ENCODE assay signal across 15 cellular contexts in genomic region chr2:26477126-26477910, GRCh38. TPM values are rescaled to one million over a fixed set of nuclear protein-coding genes. Genes with fewer than 3 reads are reported as not detected.
DNase-seq lines count a peak whose midpoint lies in the region; ATAC-seq, FAIRE-seq and TF ChIP-seq lines count a peak whose summit lies in the region.
"Had no signal": no experiment of that assay in that cellular context is flagged by ENCODE, and none has a peak within 500 bp of the region (broad histone marks: within the 10 kb centered on the region; RNA-seq: fewer than 3 reads in every experiment).

No MANE protein-coding gene starts in this region.

- no peak for TF ChIP-seq RAD21 in HepG2 (CRISPR knock-in tag; IDR thresholded peaks at IDR 0.05)

- peak overlapping the region; percentile 39; the same call in 1 of the 2 replicates for H3K27ac ChIP-seq in ACC112 (ENCODE audit: low read depth, low read length)
- H3K27ac ChIP-seq in HepG2 (ENCODE audit: extremely low read length, insufficient read depth, low read length): no peak overlapping the region
- H3K27ac ChIP-seq: C4-2B, stomach had no signal

- no peak for TF ChIP-seq POLR2A in HepG2 (IDR thresholded peaks at IDR 0.05; ENCODE audit: insufficient read depth in 1 of 2, low read depth in 2 of 2, low read length in 2 of 2)

- no peak overlapping the region for H3K9ac ChIP-seq in HepG2 (ENCODE audit: insufficient read depth, low read depth, low read length)

- CTCF ChIA-PET in activated CD8-positive, alpha-beta T cell treated with anti-CD3 and anti-CD28 coated beads, Interleukin-2, amount 10 ng/mL, durations not matched to agents 7 days and 5 days (lab: Charles Lee): interaction anchor here (1.0 to 2.0 kb wide), 4 partner anchors 8 to 101 kb away, joined by 3 to 6 read pairs (median 5); no protein-coding TSS in a partner anchor
- CTCF ChIA-PET in HepG2 (lab: Yijun Ruan, JAX; ENCODE audit: low intra/inter-chr PET ratio, low total read pairs): no interaction called here

- H3K9me3 Mint-ChIP-seq in activated CD8-positive, alpha-beta T cell treated with anti-CD3 and anti-CD28 coated beads, Interleukin-2, amount 10 ng/mL, durations not matched to agents 7 days and 5 days (ENCODE audit: insufficient read depth): no peaks in the 10 kb centered on the region

- peak; percentile 78 for ATAC-seq in activated CD8-positive, alpha-beta T cell treated with anti-CD3 and anti-CD28 coated beads, Interleukin-2, amount 10 ng/mL, durations not matched to agents 7 days and 5 days
- ATAC-seq in HepG2: peak; percentile 13; the same call in 2 of the 3 replicates
- ATAC-seq in HG02885 (IDR thresholded peaks at IDR 0.05; ENCODE audit: poor library complexity, unreplicated experiment): no peak
- no peak for ATAC-seq in HG02798 (IDR thresholded peaks at IDR 0.05; ENCODE audit: poor library complexity, unreplicated experiment)
- ATAC-seq in HG03135 (IDR thresholded peaks at IDR 0.05; ENCODE audit: unreplicated experiment): no peak
- ATAC-seq: esophagus mucosa had no signal

- BruUV-seq in HepG2 (replicated peaks; lab: Mats Ljungman, UMichigan): no TSS peak

- in situ Hi-C loops in HepG2 (cut with HindIII; ENCODE audit: extremely low pct_ligation_motif_present, low pct_unique_long_range_greater_than_20kb): no loop called here

- H4K20me1 ChIP-seq in HepG2 (ENCODE audit: insufficient read depth, low read length): no peaks in the 10 kb centered on the region

- H3K27me3 Mint-ChIP-seq in activated CD8-positive, alpha-beta T cell treated with anti-CD3 and anti-CD28 coated beads, Interleukin-2, amount 10 ng/mL, durations not matched to agents 7 days and 5 days (ENCODE audit: low read depth): no peaks in the 10 kb centered on the region

- intact Hi-C loops in HepG2 (cut with micrococcal nuclease; ENCODE audit: unreplicated experiment): no loop called here

- peak overlapping the region; percentile 78 for H3K27ac Mint-ChIP-seq in activated CD8-positive, alpha-beta T cell treated with anti-CD3 and anti-CD28 coated beads, Interleukin-2, amount 10 ng/mL, durations not matched to agents 7 days and 5 days

- no peak for TF ChIP-seq EP300 in HepG2 (IDR thresholded peaks at IDR 0.05; ENCODE audit: low read depth in 2 of 2, low read length in 2 of 2)
- TF ChIP-seq EP300 in HepG2 (CRISPR knock-in tag; IDR thresholded peaks at IDR 0.05; ENCODE audit: borderline replicate concordance): no peak

- no peak overlapping the region for H3K4me2 ChIP-seq in HepG2 (ENCODE audit: low read depth, low read length)

- 46% methylated on average over 32 of the region's 33 CpGs for WGBS in HepG2 (ENCODE audit: low lambda C conversion rate)

- DNase-seq in EL (peak; percentile 9), HepG2 (ENCODE audit: low spot score) (no peak), DMS153 treated with DMSO at 0.1 percent for 48 hours (lab: John Stamatoyannopoulos, UW; ENCODE audit: unreplicated experiment) (no peak)
- peak; percentile 44 for DNase-seq in activated CD8-positive, alpha-beta T cell treated with anti-CD3 and anti-CD28 coated beads, Interleukin-2, amount 10 ng/mL, durations not matched to agents 7 days and 5 days
- DNase-seq: cerebellar nuclear complex; Karpas-422; stimulated activated CD4-positive, alpha-beta T cell treated with anti-CD3 and anti-CD28 coated beads, Interleukin-4, amount 100 ng/mL, for 1 hour; stomach; T1000 had no signal

- H3K36me3 Mint-ChIP-seq in activated CD8-positive, alpha-beta T cell treated with anti-CD3 and anti-CD28 coated beads, Interleukin-2, amount 10 ng/mL, durations not matched to agents 7 days and 5 days (ENCODE audit: low read depth): peaks cover 3% of the 10 kb centered on the region

- H3K4me1 Mint-ChIP-seq in activated CD8-positive, alpha-beta T cell treated with anti-CD3 and anti-CD28 coated beads, Interleukin-2, amount 10 ng/mL, durations not matched to agents 7 days and 5 days (ENCODE audit: low read depth): peaks cover 11% of the 10 kb centered on the region

- H2AFZ ChIP-seq in ACC112 (ENCODE audit: low read length, unreplicated experiment) (no peak overlapping the region), HepG2 (ENCODE audit: low read length) (no peak overlapping the region)

- H3K4me3 Mint-ChIP-seq in activated CD8-positive, alpha-beta T cell treated with anti-CD3 and anti-CD28 coated beads, Interleukin-2, amount 10 ng/mL, durations not matched to agents 7 days and 5 days: peak overlapping the region; percentile 53

- TF ChIP-seq CTCF in HepG2 (CRISPR knock-in tag; IDR thresholded peaks at IDR 0.05): no peak

- H3K9me3 ChIP-seq in HepG2 (ENCODE audit: low read length): no peaks in the 10 kb centered on the region
- H3K9me3 ChIP-seq: stomach had no signal

- H3K79me2 ChIP-seq in ACC112 (ENCODE audit: control insufficient read depth, insufficient read depth, low read length, unreplicated experiment) (no peaks in the 10 kb centered on the region), HepG2 (ENCODE audit: insufficient read depth, low read length) (no peaks in the 10 kb centered on the region)

- H3K4me1 ChIP-seq in ACC112 (ENCODE audit: control insufficient read depth, insufficient read depth, low read length, unreplicated experiment): peaks cover 11% of the 10 kb centered on the region
- peaks cover 28% of the 10 kb centered on the region for H3K4me1 ChIP-seq in HepG2 (ENCODE audit: insufficient read depth, low read length)

- H3K36me3 ChIP-seq in ACC112 (ENCODE audit: insufficient read depth, low read length) (no peaks in the 10 kb centered on the region), HepG2 (replicated peaks in 1 of 2; ENCODE audit: control insufficient read depth in 1 of 2, insufficient read depth in 2 of 2, low read length in 2 of 2) (no peaks in the 10 kb centered on the region)
- H3K36me3 ChIP-seq: stomach had no signal

- H3K4me3 ChIP-seq in ACC112 (ENCODE audit: low read depth, low read length) (no peak overlapping the region), HepG2 (replicated peaks in 1 of 3; ENCODE audit: insufficient read depth in 1 of 3, low read depth in 2 of 3, low read length in 3 of 3) (no peak overlapping the region)
- H3K4me3 ChIP-seq: stomach had no signal

- H3K27me3 ChIP-seq in ACC112 (ENCODE audit: insufficient read depth, low read length) (no peaks in the 10 kb centered on the region), HepG2 (ENCODE audit: control insufficient read depth in 1 of 2, insufficient read depth in 2 of 2, low read length in 2 of 2) (peaks cover 0 to 13% of the 10 kb centered on the region in 2 experiments; a peak in 3 of 5 replicates)
- H3K27me3 ChIP-seq: stomach had no signal

- POLR2A ChIA-PET in activated CD8-positive, alpha-beta T cell treated with anti-CD3 and anti-CD28 coated beads, Interleukin-2, amount 10 ng/mL, durations not matched to agents 7 days and 5 days (lab: Charles Lee): interaction anchor here (0.6 to 2.2 kb wide), 4 partner anchors 15 to 1081 kb away, joined by 3 to 6 read pairs (median 4); no protein-coding TSS in a partner anchor
- POLR2A ChIA-PET in HepG2 (lab: Yijun Ruan, JAX): no interaction called here

- no peak for FAIRE-seq in HepG2 (lab: Jason Lieb, UNC)

TF ChIP-seq in HepG2, 621 proteins besides CTCF, POLR2A, EP300 and RAD21:
- no peak for TF ChIP-seq HHEX (CRISPR knock-in tag; IDR thresholded peaks at IDR 0.05)
- TF ChIP-seq PLRG1 (conservative IDR thresholded peaks at IDR 0.05): no peak
- no peak for TF ChIP-seq ZNF350 (CRISPR knock-in tag; IDR thresholded peaks at IDR 0.05; ENCODE audit: borderline replicate concordance, low read depth)
- TF ChIP-seq ZNF292 (CRISPR knock-in tag; IDR thresholded peaks at IDR 0.05; ENCODE audit: borderline replicate concordance, low read depth): no peak
- no peak for TF ChIP-seq SUZ12 (IDR thresholded peaks at IDR 0.05; ENCODE audit: low read depth, low read length)
- TF ChIP-seq ZNF747 (CRISPR knock-in tag; IDR thresholded peaks at IDR 0.05; ENCODE audit: borderline replicate concordance): no peak
- TF ChIP-seq GATAD2A (CRISPR knock-in tag; IDR thresholded peaks at IDR 0.05): no peak
- no peak for TF ChIP-seq ZNF605 (CRISPR knock-in tag; IDR thresholded peaks at IDR 0.05)
- no peak for TF ChIP-seq ZNF780A (CRISPR knock-in tag; IDR thresholded peaks at IDR 0.05)
- no peak for TF ChIP-seq RARG (CRISPR knock-in tag; IDR thresholded peaks at IDR 0.05; ENCODE audit: low read depth)
- TF ChIP-seq SOX13 (IDR thresholded peaks at IDR 0.05): no peak
- TF ChIP-seq SOX13 (CRISPR knock-in tag; conservative IDR thresholded peaks at IDR 0.05 in 1 of 2, IDR thresholded peaks at IDR 0.05 in 1 of 2): no peak
- no peak for TF ChIP-seq NBN (conservative IDR thresholded peaks at IDR 0.05)

RNA-seq across cellular contexts. Expression of gene OTOF, which starts 0.6 kb away (rescaled TPM):
- 10 to 100 TPM; 17.2 to 19.9 TPM for total RNA-seq in activated CD8-positive, alpha-beta T cell treated with anti-CD3 and anti-CD28 coated beads, Interleukin-2, amount 10 ng/mL, durations not matched to agents 7 days and 5 days
- total RNA-seq in HepG2 (2016; rRNA removed; fragmentation: Illumina TruSeq; extraction: Trizol): 0.04 TPM in 1 of 2 replicates, not detected in the other
- total RNA-seq in HepG2 (2016; cell fraction: cytosol; rRNA removed; fragmentation: Illumina TruSeq; extraction: Trizol; ENCODE audit: low read depth): 0.09 TPM in 1 of 2 replicates, not detected in the other
- total RNA-seq in HepG2 (2016; cell fraction: insoluble cytoplasmic fraction; rRNA removed; fragmentation: Illumina TruSeq; extraction: Trizol): 0.04 TPM in 1 of 2 replicates, not detected in the other
- total RNA-seq in HepG2 (2016; cell fraction: membrane; rRNA removed; fragmentation: Illumina TruSeq; extraction: Trizol): 0.03 TPM in 1 of 2 replicates, not detected in the other
- total RNA-seq in HepG2 (2016; cell fraction: nucleus; rRNA removed; fragmentation: Illumina TruSeq; extraction: Trizol): 0.06 TPM in 1 of 2 replicates, not detected in the other
- not detected in 2 replicates for polyA plus RNA-seq in HepG2 (2011; rRNA removed)
- 0.01 TPM in 2 replicates for polyA plus RNA-seq in HepG2 (2011; cell fraction: cytosol; rRNA removed)
- polyA plus RNA-seq in HepG2 (2011; cell fraction: nucleus; rRNA removed): 0.12 and 0.26 TPM in 2 replicates
- 0.05 TPM in 1 of 2 replicates, not detected in the other for polyA plus RNA-seq in HepG2 (2012)
- polyA plus RNA-seq in HepG2 (2016; cell fraction: cytosol; fragmentation: Illumina TruSeq; extraction: Trizol; ENCODE audit: low read depth): not detected in 2 replicates
- polyA plus RNA-seq in HepG2 (2016; cell fraction: insoluble cytoplasmic fraction; fragmentation: Illumina TruSeq; extraction: Trizol; ENCODE audit: low read depth): 0.04 TPM in 1 of 2 replicates, not detected in the other
- not detected in 2 replicates for polyA plus RNA-seq in HepG2 (2016; cell fraction: membrane; fragmentation: Illumina TruSeq; extraction: Trizol; ENCODE audit: low read depth)
- 0.33 TPM in 1 of 2 replicates, not detected in the other for polyA plus RNA-seq in HepG2 (2016; cell fraction: nucleus; fragmentation: Illumina TruSeq; extraction: Trizol; ENCODE audit: insufficient read depth, low read depth)
- 0.02 TPM in 1 of 2 replicates, not detected in the other for polyA minus RNA-seq in HepG2 (2011; rRNA and poly(A)+ RNA removed; ENCODE audit: low replicate concordance)
- not detected in 2 replicates for polyA minus RNA-seq in HepG2 (2011; cell fraction: cytosol; rRNA and poly(A)+ RNA removed)
- polyA minus RNA-seq in HepG2 (2011; cell fraction: nucleus; rRNA and poly(A)+ RNA removed): not detected in 2 replicates
- total RNA-seq: esophagus mucosa had no signal

Comparison
In these comparisons a context has a peak if more than half of its experiments do, and no peak if none do; other contexts are left out.
1. DNase-seq: peak in EL (single experiment) and activated CD8-positive, alpha-beta T cell treated with anti-CD3 and anti-CD28 coated beads, Interleukin-2, amount 10 ng/mL, durations not matched to agents 7 days and 5 days (single experiment); none in HepG2 (single experiment) and DMS153 treated with DMSO at 0.1 percent for 48 hours (single experiment).
2. ATAC-seq: peak in activated CD8-positive, alpha-beta T cell treated with anti-CD3 and anti-CD28 coated beads, Interleukin-2, amount 10 ng/mL, durations not matched to agents 7 days and 5 days (single experiment) and HepG2 (single experiment); none in HG02885 (single experiment), HG02798 (single experiment) and HG03135 (single experiment).
3. RNA of gene OTOF, which starts 0.6 kb away (total RNA-seq): 17.2 to 19.9 TPM in activated CD8-positive, alpha-beta T cell treated with anti-CD3 and anti-CD28 coated beads, Interleukin-2, amount 10 ng/mL, durations not matched to agents 7 days and 5 days; 0.03 to 0.09 TPM in HepG2; every median in the first group is over 10 times any median in the second.